In the genomic region with DNA sequence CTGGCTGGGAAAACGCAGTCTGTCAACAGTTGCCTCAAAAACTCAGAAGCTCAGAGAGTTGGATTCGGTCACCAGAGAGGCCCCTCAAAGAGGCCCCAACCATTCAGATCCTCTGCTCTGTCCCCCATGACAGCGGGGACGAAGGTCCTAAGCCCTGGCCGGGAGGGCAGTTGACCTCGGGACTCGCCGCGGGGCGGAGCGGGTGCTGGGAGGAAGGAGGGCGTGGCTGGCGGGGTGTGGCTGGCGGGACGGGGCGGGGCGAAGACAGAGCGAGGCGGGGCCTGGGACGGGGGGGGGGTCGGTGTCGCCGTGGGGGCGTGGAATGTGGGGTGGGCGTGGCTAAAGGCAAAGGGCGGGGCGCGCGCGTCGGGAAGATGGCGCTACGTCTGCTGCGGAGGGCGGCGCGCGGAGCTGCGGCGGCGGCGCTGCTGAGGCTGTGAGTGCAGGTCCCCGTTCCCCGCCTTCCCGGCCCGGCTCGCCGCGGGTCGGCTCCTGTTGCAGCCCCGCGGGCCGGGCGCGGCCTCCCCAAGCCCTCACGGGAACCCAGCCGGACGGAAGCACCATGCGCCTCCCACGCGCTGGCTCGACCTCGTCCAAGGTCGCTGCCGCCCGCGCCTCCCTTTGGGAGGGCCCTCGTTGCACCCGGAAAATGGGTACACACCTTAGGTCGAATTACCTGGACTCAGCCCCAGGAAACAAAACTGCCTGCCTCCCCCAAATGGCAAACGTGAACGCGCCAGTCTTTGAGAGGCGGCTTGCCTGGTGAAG, we compare ENCODE assay signal across 8 cellular contexts. TPM values are rescaled to one million over a fixed set of nuclear protein-coding genes. Genes with fewer than 3 reads are reported as not detected.
A peak's percentile ranks its signal among the peaks of the same experiment; 100 is the strongest.
DNase-seq lines count a peak whose midpoint lies in the region; ATAC-seq and TF ChIP-seq lines count a peak whose summit lies in the region.

A gene (plus strand): TSS at position 369 of the 768 bp plus-strand sequence.

- intact Hi-C loops in breast epithelium (cut with DNase I; ENCODE audit: low total_unique reads), result no loop called here

- H3F3A ChIP-seq in smooth muscle cell (ENCODE audit: low read depth), result peaks cover 10% of the 10 kb centered on the region

- H3K4me2 ChIP-seq in smooth muscle cell, result peak within 1 kb of the TSS; percentile 87

- ATAC-seq in GM18508 (IDR thresholded peaks at IDR 0.05; ENCODE audit: insufficient read depth, unreplicated experiment) (peak; percentile 48), HG02973 (IDR thresholded peaks at IDR 0.05; ENCODE audit: unreplicated experiment) (peak; percentile 78)

- DNase-seq in NCI-H2081 treated with DMSO at 0.1 percent for 48 hours (lab: John Stamatoyannopoulos, UW) (peak; percentile 42), breast epithelium (ENCODE audit: low spot score in 2 of 2) (peak; percentile 71 to 91), iPS-NIHi7 (ENCODE audit: extremely low spot score) (peak; percentile 97), smooth muscle cell (lab: John Stamatoyannopoulos, UW; ENCODE audit: unreplicated experiment) (peak; percentile 92)

- no peak for TF ChIP-seq CTCF in 22Rv1 (IDR thresholded peaks at IDR 0.05)
- no peak; the same call in 1 of the 2 replicates for TF ChIP-seq CTCF in VCaP (conservative IDR thresholded peaks at IDR 0.05)
- no peak for TF ChIP-seq CTCF in breast epithelium (IDR thresholded peaks at IDR 0.05)
- TF ChIP-seq CTCF in smooth muscle cell (IDR thresholded peaks at IDR 0.05; ENCODE audit: borderline replicate concordance, insufficient read depth, poor library complexity, severe bottlenecking), result no peak

- H3K36me3 ChIP-seq in breast epithelium (no peaks in the 10 kb centered on the region), smooth muscle cell (ENCODE audit: low read depth) (no peaks in the 10 kb centered on the region)

- peaks cover 0 to 4% of the 10 kb centered on the region in 2 donors for H3K4me1 ChIP-seq in breast epithelium
- peaks cover 14% of the 10 kb centered on the region for H3K4me1 ChIP-seq in smooth muscle cell (ENCODE audit: low read depth)

- 1% methylated on average over 45 of the region's 74 CpGs for WGBS in smooth muscle cell (ENCODE audit: low lambda C conversion rate)

- H3K4me3 ChIP-seq in breast epithelium (peak within 1 kb of the TSS; percentile 61 to 89 (median 73)), smooth muscle cell (peak within 1 kb of the TSS; percentile 87)

- H4K20me1 ChIP-seq in smooth muscle cell (ENCODE audit: low read depth), result no peaks in the 10 kb centered on the region

- peak within 1 kb of the TSS; percentile 99 for H2AFZ ChIP-seq in smooth muscle cell (ENCODE audit: low read depth)

- peak within 1 kb of the TSS; percentile 47 for H3K27ac ChIP-seq in 22Rv1
- peak within 1 kb of the TSS; percentile 92 for H3K27ac ChIP-seq in VCaP
- peak within 1 kb of the TSS; percentile 88 for H3K27ac ChIP-seq in breast epithelium
- H3K27ac ChIP-seq in smooth muscle cell (ENCODE audit: low read depth), result no peak within 1 kb of the TSS

- H3K9me3 ChIP-seq in breast epithelium (peaks cover 0 to 3% of the 10 kb centered on the region in 2 donors), smooth muscle cell (replicated peaks; ENCODE audit: low read depth) (no peaks in the 10 kb centered on the region)

- no peaks in the 10 kb centered on the region for H3K79me2 ChIP-seq in smooth muscle cell (ENCODE audit: low read depth)

- peak within 1 kb of the TSS; percentile 74 for H3K9ac ChIP-seq in smooth muscle cell (ENCODE audit: low read depth)

- TF ChIP-seq POLR2A in breast epithelium (IDR thresholded peaks at IDR 0.05), result no peak

- H3K27me3 ChIP-seq in breast epithelium, result no peaks in the 10 kb centered on the region
- no peaks in the 10 kb centered on the region for H3K27me3 ChIP-seq in smooth muscle cell (ENCODE audit: low read depth)

RNA-seq across cellular contexts. Expression of the gene that starts here (rescaled TPM):
- total RNA-seq in breast epithelium (1 to 10 TPM; 5.1 to 8.2 (median 5.1) TPM), smooth muscle cell (4.3 and 12.5 TPM in 2 replicates)
- 5.8 and 8.1 TPM in 2 replicates for polyA plus RNA-seq in smooth muscle cell

Comparison
In these comparisons a context has a peak if more than half of its experiments do, and no peak if none do; other contexts are left out.
1. DNase-seq: peak in every context shown above with its lines; median percentile 97 in iPS-NIHi7; 92 in smooth muscle cell; 81 in breast epithelium; 42 in NCI-H2081 treated with DMSO at 0.1 percent for 48 hours.